In the genomic region with DNA sequence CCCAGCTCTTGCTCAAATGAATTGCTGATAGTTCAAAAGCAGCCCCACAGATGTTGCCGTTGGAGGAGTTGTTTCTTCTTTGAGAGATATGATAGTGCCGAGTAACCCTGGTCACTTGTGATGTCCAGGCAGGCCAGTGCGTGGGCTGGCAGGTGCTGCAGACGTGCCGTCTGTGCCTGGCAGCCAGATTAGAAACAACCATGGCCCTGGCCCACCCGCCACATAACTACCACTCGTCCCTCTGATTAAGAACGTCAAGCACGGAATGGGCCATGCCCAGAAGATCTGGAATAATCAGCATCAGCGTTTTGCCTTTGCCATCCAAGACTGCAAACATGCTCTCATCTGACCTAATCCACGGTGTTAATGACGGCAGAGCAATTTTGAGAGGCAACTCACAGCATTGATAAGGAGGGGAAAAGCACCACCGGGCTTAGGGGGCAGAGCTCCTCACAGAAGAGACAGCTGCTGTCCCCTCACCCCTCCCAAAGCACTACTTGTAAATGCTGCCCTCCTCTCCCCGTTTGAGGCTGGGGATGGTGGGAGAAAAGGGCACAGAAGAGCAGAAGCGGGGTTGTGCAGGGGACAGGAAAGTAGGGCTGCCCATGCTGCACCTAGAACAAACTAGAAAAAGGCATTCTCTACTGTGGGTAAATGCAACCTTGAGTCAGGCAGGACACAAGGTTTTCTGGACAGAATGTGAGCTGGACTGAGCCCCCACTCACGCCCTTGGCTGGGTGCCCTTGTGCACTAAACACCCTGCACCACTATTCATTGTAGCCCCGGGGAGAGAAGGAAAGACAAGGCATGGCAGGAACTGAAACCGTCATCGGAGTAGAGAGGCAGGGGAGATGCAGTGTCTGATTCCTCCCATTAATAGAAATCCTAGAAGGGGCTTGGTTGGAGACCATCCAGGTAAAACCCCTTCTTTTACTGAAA, we compare ENCODE assay signal across 14 cellular contexts.
"Had no signal": no experiment of that assay in that cellular context is flagged by ENCODE, and none has a peak within 500 bp of the region (broad histone marks: within the 10 kb centered on the region; RNA-seq: fewer than 3 reads in every experiment).

No MANE protein-coding gene starts in this region.

- H3K36me3 ChIP-seq: neutrophil, suprapubic skin, WERI-Rb-1 had no signal

- H3K27ac ChIP-seq: neutrophil, suprapubic skin, WERI-Rb-1 had no signal

- H3K4me3 ChIP-seq: lung, suprapubic skin had no signal

- H3K9me3 ChIP-seq: neutrophil, suprapubic skin had no signal

- DNase-seq: activated CD4-positive, alpha-beta memory T cell treated with anti-CD3 and anti-CD28 coated beads, Interleukin-2, amount 10 ng/mL, durations not matched to agents 7 days and 5 days; activated CD4-positive, alpha-beta T cell treated with anti-CD3 and anti-CD28 coated beads for 36 hours; activated naive CD4-positive, alpha-beta T cell treated with anti-CD3 and anti-CD28 coated beads for 36 hours; endodermal cell; erythroblast; naive B cell; stimulated activated CD4-positive, alpha-beta T cell treated with anti-CD3 and anti-CD28 coated beads, Interleukin-2, amount 100 ng/mL, for 24 hours; stimulated activated naive CD8-positive, alpha-beta T cell treated with anti-CD3 and anti-CD28 coated beads, Interleukin-15, Interleukin-2, amounts not matched to agents 100 U/mL and 50 U/mL, for 24 hours; T-cell; T1000; WERI-Rb-1 had no signal
